Comparison of ENCODE assay signal across 7 cellular contexts in genomic region chrX:30308263-30309138, GRCh38. TPM values are rescaled to one million over a fixed set of nuclear protein-coding genes. Genes with fewer than 3 reads are reported as not detected.
DNase-seq lines count a peak whose midpoint lies in the region; ATAC-seq, FAIRE-seq and TF ChIP-seq lines count a peak whose summit lies in the region.

No MANE protein-coding gene starts in this region.

- FAIRE-seq in endothelial cell of umbilical vein (lab: Jason Lieb, UNC), result no peak

- dilution Hi-C loops in endothelial cell of umbilical vein (cut with MboI; ENCODE audit: extremely low pct_ligation_motif_present, low sequenced_read_pairs), result no loop called here

- BruUV-seq in endothelial cell of umbilical vein (replicated peaks; lab: Mats Ljungman, UMichigan), result no TSS peak

- no peak for ATAC-seq in HG03095 (IDR thresholded peaks at IDR 0.05; ENCODE audit: unreplicated experiment)
- ATAC-seq in HG03460 (IDR thresholded peaks at IDR 0.05; ENCODE audit: unreplicated experiment), result no peak

- H3K9ac ChIP-seq in endothelial cell of umbilical vein (replicated peaks; ENCODE audit: extremely low read depth, insufficient read depth, low read length), result no peak overlapping the region

- no peak for TF ChIP-seq POLR2A in endothelial cell of umbilical vein (IDR thresholded peaks at IDR 0.05; ENCODE audit: low read depth, low read length)

- H2AFZ ChIP-seq in endothelial cell of umbilical vein (ENCODE audit: low read depth, low read length), result peak overlapping the region; percentile 51

- H3K27me3 ChIP-seq in endothelial cell of umbilical vein (ENCODE audit: control insufficient read depth in 2 of 2, insufficient read depth in 2 of 2, low read length in 2 of 2), result peaks cover 5 to 10% of the 10 kb centered on the region in 2 experiments

- no peaks in the 10 kb centered on the region for H3K36me3 ChIP-seq in endothelial cell of umbilical vein (ENCODE audit: control insufficient read depth in 2 of 2, extremely low read depth in 1 of 2, insufficient read depth in 2 of 2, low read length in 2 of 2)

- no peaks in the 10 kb centered on the region for H4K20me1 ChIP-seq in endothelial cell of umbilical vein (replicated peaks; ENCODE audit: control insufficient read depth, extremely low read depth, insufficient read depth, low read length)

- H3K27ac ChIP-seq in endothelial cell of umbilical vein (ENCODE audit: insufficient read depth, low read depth, low read length), result no peak overlapping the region

- peak; percentile 19; the same call in 1 of the 2 replicates for TF ChIP-seq CTCF in GM12875 (IDR thresholded peaks at IDR 0.05; ENCODE audit: borderline replicate concordance, insufficient read depth, low read depth, low read length)
- peak; percentile 29 to 36 for TF ChIP-seq CTCF in endothelial cell of umbilical vein (IDR thresholded peaks at IDR 0.05; ENCODE audit: extremely low read depth in 1 of 2, insufficient read depth in 1 of 2, low read depth in 1 of 2, low read length in 2 of 2)
- TF ChIP-seq CTCF in progenitor cell of endocrine pancreas (IDR thresholded peaks at IDR 0.05; ENCODE audit: unreplicated experiment), result peak; percentile 49

- CTCF ChIA-PET in endothelial cell of umbilical vein (lab: Charles Lee), result interaction anchor here (1.0 to 1.9 kb wide), 4 partner anchors 25 to 34 kb away, joined by 3 to 4 read pairs (median 3); no protein-coding TSS in a partner anchor

- no peak overlapping the region for H3K27ac Mint-ChIP-seq in progenitor cell of endocrine pancreas

- H3K4me3 Mint-ChIP-seq in progenitor cell of endocrine pancreas (ENCODE audit: low read depth), result peak overlapping the region; percentile 60

- DNase-seq in NCI-H187 treated with DMSO at 0.1 percent for 48 hours (lab: John Stamatoyannopoulos, UW) (peak; percentile 13), endothelial cell of umbilical vein (ENCODE audit: low read depth, low spot score) (peak; percentile 4), progenitor cell of endocrine pancreas (ENCODE audit: low spot score, unreplicated experiment) (peak; percentile 17), pons (ENCODE audit: low spot score) (no peak)

- POLR2A ChIA-PET in endothelial cell of umbilical vein (lab: Charles Lee), result no interaction called here

- H3K4me3 ChIP-seq in GM12875 (ENCODE audit: low read depth, low read length), result no peak overlapping the region
- H3K4me3 ChIP-seq in endothelial cell of umbilical vein (replicated peaks in 1 of 3; ENCODE audit: insufficient read depth in 1 of 3, low read depth in 1 of 3, low read length in 3 of 3), result no peak overlapping the region

- no peaks in the 10 kb centered on the region for H3K9me3 ChIP-seq in endothelial cell of umbilical vein (replicated peaks; ENCODE audit: control insufficient read depth, insufficient read depth, low read length)

- no peaks in the 10 kb centered on the region for H3K9me1 ChIP-seq in endothelial cell of umbilical vein (replicated peaks; ENCODE audit: control insufficient read depth, extremely low read depth, insufficient read depth, low read length)

- H3K79me2 ChIP-seq in endothelial cell of umbilical vein (ENCODE audit: control insufficient read depth, insufficient read depth, low read length), result no peaks in the 10 kb centered on the region

- no peaks in the 10 kb centered on the region for H3K9me3 Mint-ChIP-seq in progenitor cell of endocrine pancreas (ENCODE audit: low read depth)

- H3K4me1 Mint-ChIP-seq in progenitor cell of endocrine pancreas (ENCODE audit: low read depth), result peaks cover 18% of the 10 kb centered on the region

- intact Hi-C loops in endothelial cell of umbilical vein (cut with micrococcal nuclease), result loop anchor here (5.0 kb wide), 1 partner anchor 166 kb away; no protein-coding TSS in a partner anchor

- peaks cover 38% of the 10 kb centered on the region for H3K27me3 Mint-ChIP-seq in progenitor cell of endocrine pancreas

- peak overlapping the region; percentile 47 for H3K4me2 ChIP-seq in endothelial cell of umbilical vein (ENCODE audit: insufficient read depth, low read length)

- no peaks in the 10 kb centered on the region for H3K36me3 Mint-ChIP-seq in progenitor cell of endocrine pancreas (ENCODE audit: insufficient read depth)

- H3K4me1 ChIP-seq in endothelial cell of umbilical vein (ENCODE audit: control insufficient read depth, extremely low read depth, insufficient read depth, low read length), result peaks cover 4% of the 10 kb centered on the region

TF ChIP-seq in endothelial cell of umbilical vein, 7 proteins besides CTCF, POLR2A, EP300 and RAD21:
- TF ChIP-seq MAX (IDR thresholded peaks at IDR 0.05; ENCODE audit: insufficient read depth, insufficient read length) (no peak), POLR2AphosphoS5 (IDR thresholded peaks at IDR 0.05; ENCODE audit: insufficient read depth, low read depth, low read length) (no peak), MYC (IDR thresholded peaks at IDR 0.05; ENCODE audit: low read depth, low read length) (no peak), JUN (IDR thresholded peaks at IDR 0.05; ENCODE audit: borderline replicate concordance, insufficient read depth, insufficient read length, low read depth) (no peak), FOS (IDR thresholded peaks at IDR 0.05; ENCODE audit: borderline replicate concordance, insufficient read depth, low read length) (no peak), GATA2 (IDR thresholded peaks at IDR 0.05; ENCODE audit: insufficient read depth, insufficient read length, low read depth, low read length) (no peak), EZH2 (IDR thresholded peaks at IDR 0.05; ENCODE audit: borderline replicate concordance, low read depth, low read length, severe bottlenecking) (no peak)

RNA-seq across cellular contexts. Expression of gene NR0B1, which starts 0.7 kb away (rescaled TPM):
- total RNA-seq in endothelial cell of umbilical vein (not detected in 2 replicates), progenitor cell of endocrine pancreas (0.86 and 1.2 TPM in 2 replicates)
- not detected in 2 replicates for polyA plus RNA-seq in endothelial cell of umbilical vein
- polyA plus RNA-seq in endothelial cell of umbilical vein (2011; cell fraction: cytosol; rRNA removed), result not detected in 2 replicates
- not detected in 2 replicates for polyA plus RNA-seq in endothelial cell of umbilical vein (2011; cell fraction: nucleus; rRNA removed)
- polyA plus RNA-seq in endothelial cell of umbilical vein (2012), result not detected in 2 replicates
- not detected in 2 replicates for polyA minus RNA-seq in endothelial cell of umbilical vein
- not detected for polyA minus RNA-seq in endothelial cell of umbilical vein (2011; cell fraction: cytosol; rRNA and poly(A)+ RNA removed)
- not detected in 2 replicates for polyA minus RNA-seq in endothelial cell of umbilical vein (2011; cell fraction: nucleus; rRNA and poly(A)+ RNA removed)
